ENCODE assay signal across 12 cellular contexts in the genomic region with DNA sequence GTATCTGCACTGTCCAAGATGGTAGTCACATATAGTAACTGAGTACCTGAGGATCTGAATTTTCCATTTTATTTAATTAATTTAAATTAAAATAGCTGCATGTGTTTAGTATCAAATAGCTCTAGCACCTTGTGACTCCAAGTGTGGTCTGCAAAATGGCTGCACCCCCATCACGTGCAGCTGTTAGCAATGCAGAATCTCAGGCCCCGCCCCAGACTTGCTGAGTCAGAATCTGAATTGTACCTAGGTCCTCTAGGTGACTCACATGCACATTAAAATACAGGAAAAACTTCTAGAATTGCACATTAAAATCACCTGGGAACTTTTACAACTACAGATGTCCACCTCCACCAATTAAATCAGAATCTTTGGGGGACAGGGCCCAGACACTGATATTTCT. TPM values are rescaled to one million over a fixed set of nuclear protein-coding genes. Genes with fewer than 3 reads are reported as not detected.
DNase-seq lines count a peak whose midpoint lies in the region; ATAC-seq lines count a peak whose summit lies in the region.
"Had no signal": no experiment of that assay in that cellular context is flagged by ENCODE, and none has a peak within 500 bp of the region (broad histone marks: within the 10 kb centered on the region; RNA-seq: fewer than 3 reads in every experiment).

No MANE protein-coding gene starts in this region.

- H3K4me3 Mint-ChIP-seq in stimulated activated naive CD8-positive, alpha-beta T cell treated with anti-CD3 and anti-CD28 coated beads, Interleukin-15, Interleukin-2, amounts not matched to agents 100 ng/mL and 50 ng/mL, for 24 hours, result peak overlapping the region; percentile 37
- H3K4me3 Mint-ChIP-seq: neural progenitor cell had no signal

- H3K9me3 Mint-ChIP-seq in stimulated activated naive CD8-positive, alpha-beta T cell treated with anti-CD3 and anti-CD28 coated beads, Interleukin-15, Interleukin-2, amounts not matched to agents 100 ng/mL and 50 ng/mL, for 24 hours, result no peaks in the 10 kb centered on the region
- H3K9me3 Mint-ChIP-seq: neural progenitor cell had no signal

- H3K36me3 Mint-ChIP-seq in stimulated activated naive CD8-positive, alpha-beta T cell treated with anti-CD3 and anti-CD28 coated beads, Interleukin-15, Interleukin-2, amounts not matched to agents 100 ng/mL and 50 ng/mL, for 24 hours (ENCODE audit: low read depth), result peaks cover 32% of the 10 kb centered on the region

- ATAC-seq in GM21717 (IDR thresholded peaks at IDR 0.05; ENCODE audit: unreplicated experiment), result no peak

- peak; percentile 85 for DNase-seq in activated effector memory CD4-positive, alpha-beta T cell treated with anti-CD3 and anti-CD28 coated beads, Interleukin-2, amount 50 U/mL, for 16 hours
- no peak for DNase-seq in activated effector memory CD4-positive, alpha-beta T cell treated with Interleukin-2 at 50 U/mL for 16 hours
- peak; percentile 30 for DNase-seq in activated CD8-positive, alpha-beta memory T cell treated with anti-CD3 and anti-CD28 coated beads, Interleukin-2, amount 50 U/mL, for 4 hours
- DNase-seq in iris pigment epithelial cell (ENCODE audit: low read depth) (peak; percentile 49), mucosa of gallbladder (ENCODE audit: low spot score) (no peak), DMS 273 treated with DMSO at 0.1 percent for 48 hours (lab: John Stamatoyannopoulos, UW) (no peak)
- DNase-seq: NCI-H446 treated with DMSO at 0.1 percent for 48 hours had no signal

- H3K4me1 Mint-ChIP-seq in stimulated activated naive CD8-positive, alpha-beta T cell treated with anti-CD3 and anti-CD28 coated beads, Interleukin-15, Interleukin-2, amounts not matched to agents 100 ng/mL and 50 ng/mL, for 24 hours (ENCODE audit: low read depth), result peaks cover 67% of the 10 kb centered on the region
- H3K4me1 Mint-ChIP-seq: neural progenitor cell had no signal

- no peaks in the 10 kb centered on the region for H3K27me3 Mint-ChIP-seq in stimulated activated naive CD8-positive, alpha-beta T cell treated with anti-CD3 and anti-CD28 coated beads, Interleukin-15, Interleukin-2, amounts not matched to agents 100 ng/mL and 50 ng/mL, for 24 hours

- H3K27ac Mint-ChIP-seq in stimulated activated naive CD8-positive, alpha-beta T cell treated with anti-CD3 and anti-CD28 coated beads, Interleukin-15, Interleukin-2, amounts not matched to agents 100 ng/mL and 50 ng/mL, for 24 hours, result peak overlapping the region; percentile 82
- H3K27ac Mint-ChIP-seq: neural progenitor cell had no signal

RNA-seq across cellular contexts. Expression of gene FAM83C, which starts 19.2 kb away (rescaled TPM):
- not detected for total RNA-seq in mucosa of gallbladder
- total RNA-seq: activated CD8-positive, alpha-beta memory T cell treated with anti-CD3 and anti-CD28 coated beads for 36 hours; thoracic aorta had no signal

RNA-seq across cellular contexts. Expression of gene EIF6, which starts 26.8 kb away (rescaled TPM):
- total RNA-seq in mucosa of gallbladder, result 98.5 TPM

RNA-seq across cellular contexts. Expression of gene MMP24OS, which starts 33.5 kb away (rescaled TPM):
- total RNA-seq in mucosa of gallbladder, result 123 TPM

Comparison
In these comparisons a context has a peak if more than half of its experiments do, and no peak if none do; other contexts are left out.
1. DNase-seq: peak in activated effector memory CD4-positive, alpha-beta T cell treated with anti-CD3 and anti-CD28 coated beads, Interleukin-2, amount 50 U/mL, for 16 hours (single experiment), activated CD8-positive, alpha-beta memory T cell treated with anti-CD3 and anti-CD28 coated beads, Interleukin-2, amount 50 U/mL, for 4 hours (single experiment) and iris pigment epithelial cell (single experiment); none in activated effector memory CD4-positive, alpha-beta T cell treated with Interleukin-2 at 50 U/mL for 16 hours (single experiment), mucosa of gallbladder (single experiment) and DMS 273 treated with DMSO at 0.1 percent for 48 hours (single experiment).